In the genomic region with DNA sequence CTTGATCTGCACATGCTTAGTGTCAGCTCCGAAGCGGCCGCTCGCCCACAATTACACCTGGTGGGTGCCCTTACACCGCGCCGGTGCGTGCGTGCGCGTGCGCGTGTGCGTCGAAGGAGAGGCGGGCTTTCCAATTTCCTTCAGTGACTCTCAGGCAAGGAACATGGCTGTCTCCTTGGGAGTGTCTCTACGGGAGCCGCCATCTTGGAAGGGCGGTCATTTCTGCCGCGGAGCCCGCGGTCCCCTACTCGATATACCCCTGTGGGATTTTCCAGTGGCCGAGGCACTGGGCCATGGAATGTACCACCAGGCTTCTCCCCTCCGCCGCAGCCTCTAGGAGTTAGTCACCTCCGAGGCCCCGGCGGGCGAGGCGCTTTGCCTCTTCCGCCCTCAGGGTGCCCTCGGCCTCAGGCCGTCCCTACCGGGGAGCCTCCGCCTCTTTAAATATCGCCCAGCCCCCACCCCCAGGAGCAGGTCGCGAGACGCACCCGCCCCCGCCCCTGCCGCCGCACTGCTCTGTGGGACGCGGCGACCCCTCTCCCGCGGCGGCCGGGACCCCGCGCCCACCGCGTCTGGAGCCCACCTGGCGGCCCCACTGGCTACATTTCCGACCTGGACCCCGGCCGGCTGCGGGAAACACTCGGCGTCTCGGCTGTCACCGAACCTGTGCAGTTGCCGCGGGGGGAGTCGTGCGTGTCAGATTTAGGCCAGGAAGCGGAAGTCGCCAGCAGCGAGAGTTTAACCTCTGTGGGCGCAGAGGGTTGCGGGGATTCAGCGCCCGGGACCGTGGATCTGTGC, we compare ENCODE assay signal across 8 cellular contexts. TPM values are rescaled to one million over a fixed set of nuclear protein-coding genes. Genes with fewer than 3 reads are reported as not detected.
DNase-seq lines count a peak whose midpoint lies in the region; ATAC-seq and TF ChIP-seq lines count a peak whose summit lies in the region.

A gene (minus strand): TSS at position 711 of the 798 bp plus-strand sequence. CDS start 15,741 bp downstream, outside the sequence.

- H4K20me1 ChIP-seq in H9 (ENCODE audit: control insufficient read depth, insufficient read depth, insufficient read length) (no peaks in the 10 kb centered on the region), neural cell (ENCODE audit: insufficient read depth) (no peaks in the 10 kb centered on the region)

- peak; percentile 96 for DNase-seq in ELF-1 (ENCODE audit: low read depth, low spot score)
- peak; percentile 84 for DNase-seq in H9
- peak; percentile 90 for DNase-seq in M059J (ENCODE audit: low read depth)
- DNase-seq in RWPE2 (ENCODE audit: low spot score): peak; percentile 63
- peak; percentile 77 for DNase-seq in activated effector memory CD4-positive, alpha-beta T cell treated with Interleukin-2 at 50 U/mL for 16 hours
- peak; percentile 56 for DNase-seq in fibroblast of the conjunctiva (ENCODE audit: low read depth)
- peak; percentile 74 to 86 for DNase-seq in stimulated activated naive CD8-positive, alpha-beta T cell treated with anti-CD3 and anti-CD28 coated beads, Interleukin-15, amount 100 ng/mL, for 72 hours

- H3K4me3 ChIP-seq in RWPE2 (ENCODE audit: severe bottlenecking): peak within 1 kb of the TSS; percentile 54
- peak within 1 kb of the TSS; percentile 72 for H3K4me3 ChIP-seq in neural cell (ENCODE audit: low read length)

- H3K18ac ChIP-seq in H9 (ENCODE audit: insufficient read length, low read depth, low read length): peak within 1 kb of the TSS; percentile 87

- H3K36me3 Mint-ChIP-seq in H9 (ENCODE audit: insufficient read depth in 1 of 3, low read depth in 3 of 3): peaks cover 0 to 5% (median 5%) of the 10 kb centered on the region in 3 experiments; a peak in 4 of 7 replicates

- no peak within 1 kb of the TSS for H2BK20ac ChIP-seq in H9 (ENCODE audit: low read depth, low read length, poor library complexity, severe bottlenecking)

- peak within 1 kb of the TSS; percentile 82 for H3K14ac ChIP-seq in H9 (ENCODE audit: insufficient read depth, low read length)

- no peaks in the 10 kb centered on the region for H3K79me2 ChIP-seq in H9 (ENCODE audit: insufficient read depth, low read length)
- H3K79me2 ChIP-seq in neural cell (replicated peaks; ENCODE audit: insufficient read depth, low read length): peaks cover 7% of the 10 kb centered on the region

- no peak within 1 kb of the TSS for H3K4ac ChIP-seq in H9 (ENCODE audit: low read depth, low read length)

- H2BK120ac ChIP-seq in H9 (ENCODE audit: low read depth, low read length, poor library complexity, severe bottlenecking): no peak within 1 kb of the TSS

- peak within 1 kb of the TSS; percentile 83 for H3K4me2 ChIP-seq in H9 (ENCODE audit: insufficient read depth, insufficient read length, low read length)
- H3K4me2 ChIP-seq in neural cell (ENCODE audit: low read length): peak within 1 kb of the TSS; percentile 68

- no peak for TF ChIP-seq RAD21 in neural cell (conservative IDR thresholded peaks at IDR 0.05)

- H3K27ac ChIP-seq in H9 (ENCODE audit: insufficient read length, low read depth, low read length) (peak within 1 kb of the TSS; percentile 69), RWPE2 (ENCODE audit: poor library complexity, severe bottlenecking) (peak within 1 kb of the TSS; percentile 86), neural cell (ENCODE audit: low read length) (peak within 1 kb of the TSS; percentile 79)

- no peak for TF ChIP-seq EP300 in neural cell (conservative IDR thresholded peaks at IDR 0.05; ENCODE audit: poor library complexity, severe bottlenecking)

- no peak within 1 kb of the TSS for H3K56ac ChIP-seq in H9 (ENCODE audit: insufficient read length, low read depth, low read length)

- H3K23me2 ChIP-seq in H9 (ENCODE audit: insufficient read length, low read depth, low read length, poor library complexity, severe bottlenecking): peaks cover 8% of the 10 kb centered on the region

- H3K9ac ChIP-seq in H9 (ENCODE audit: extremely low read depth, insufficient read length, low read length) (peak within 1 kb of the TSS; percentile 77), neural cell (ENCODE audit: low read length) (peak within 1 kb of the TSS; percentile 78)

- H2AK5ac ChIP-seq in H9 (ENCODE audit: insufficient read length, low read length): no peak within 1 kb of the TSS

- no peaks in the 10 kb centered on the region for H3F3A ChIP-seq in neural cell (ENCODE audit: insufficient read depth, low read length, poor library complexity, severe bottlenecking)

- H3K23ac ChIP-seq in H9 (ENCODE audit: insufficient read length, low read depth, low read length): no peak within 1 kb of the TSS

- TF ChIP-seq CTCF in H9 (conservative IDR thresholded peaks at IDR 0.05) (no peak), RWPE2 (IDR thresholded peaks at IDR 0.05; ENCODE audit: poor library complexity, severe bottlenecking) (no peak), neural cell (IDR thresholded peaks at IDR 0.05; ENCODE audit: poor library complexity, severe bottlenecking) (no peak)

- H3K9me2 ChIP-seq in neural cell (ENCODE audit: insufficient read depth, low read length): no peaks in the 10 kb centered on the region

- H3K36me3 ChIP-seq in RWPE2 (ENCODE audit: low read depth): no peaks in the 10 kb centered on the region
- no peaks in the 10 kb centered on the region for H3K36me3 ChIP-seq in neural cell (ENCODE audit: insufficient read depth, low read length)

- no peak within 1 kb of the TSS for H3T11ph ChIP-seq in H9 (ENCODE audit: low read length)

- peak within 1 kb of the TSS; percentile 78 to 97 (median 81); a peak in 6 of 7 replicates for H3K27ac Mint-ChIP-seq in H9
- H3K27ac Mint-ChIP-seq in stimulated activated naive CD8-positive, alpha-beta T cell treated with anti-CD3 and anti-CD28 coated beads, Interleukin-15, amount 100 ng/mL, for 72 hours: peak within 1 kb of the TSS; percentile 95 to 97

- no peak within 1 kb of the TSS for H4K8ac ChIP-seq in H9 (replicated peaks; ENCODE audit: insufficient read length, low read depth, low read length)

- H2BK12ac ChIP-seq in H9 (ENCODE audit: insufficient read length, low read depth, low read length): no peak within 1 kb of the TSS

- no peaks in the 10 kb centered on the region for H3K27me3 ChIP-seq in H9 (ENCODE audit: insufficient read depth, low read length)
- no peaks in the 10 kb centered on the region for H3K27me3 ChIP-seq in RWPE2 (ENCODE audit: insufficient read depth, poor library complexity, severe bottlenecking)
- no peaks in the 10 kb centered on the region for H3K27me3 ChIP-seq in neural cell (ENCODE audit: insufficient read depth, low read depth, low read length)

- H3K4me1 ChIP-seq in H9 (ENCODE audit: insufficient read depth, low read length): no peaks in the 10 kb centered on the region
- no peaks in the 10 kb centered on the region for H3K4me1 ChIP-seq in RWPE2 (ENCODE audit: insufficient read depth, poor library complexity, severe bottlenecking)

- WGBS in H9 (ENCODE audit: extremely low coverage, insufficient read length, low lambda C conversion rate): no CpG with 5 or more reads among the region's 77 CpGs

- H4K91ac ChIP-seq in H9 (ENCODE audit: insufficient read length, low read depth, low read length): no peak within 1 kb of the TSS

- no peaks in the 10 kb centered on the region; the same call in 1 of the 2 replicates for H3K27me3 Mint-ChIP-seq in H9 (ENCODE audit: low read depth)
- H3K27me3 Mint-ChIP-seq in stimulated activated naive CD8-positive, alpha-beta T cell treated with anti-CD3 and anti-CD28 coated beads, Interleukin-15, amount 100 ng/mL, for 72 hours: no peaks in the 10 kb centered on the region

- H2AFZ ChIP-seq in H9 (ENCODE audit: low read length) (no peak within 1 kb of the TSS), neural cell (ENCODE audit: low read depth, low read length) (no peak within 1 kb of the TSS)

- H2BK5ac ChIP-seq in H9 (ENCODE audit: insufficient read length, low read length): no peak within 1 kb of the TSS

- H3K4me1 Mint-ChIP-seq in H9: peaks cover 10 to 13% of the 10 kb centered on the region in 2 experiments
- H3K4me1 Mint-ChIP-seq in stimulated activated naive CD8-positive, alpha-beta T cell treated with anti-CD3 and anti-CD28 coated beads, Interleukin-15, amount 100 ng/mL, for 72 hours: peaks cover 39% of the 10 kb centered on the region

- peaks cover 21% of the 10 kb centered on the region for H3K9me3 ChIP-seq in H9 (ENCODE audit: control insufficient read depth, low read depth, low read length)
- no peaks in the 10 kb centered on the region for H3K9me3 ChIP-seq in RWPE2 (ENCODE audit: severe bottlenecking)
- no peaks in the 10 kb centered on the region for H3K9me3 ChIP-seq in neural cell (ENCODE audit: low read length)

- ATAC-seq in RWPE2 (ENCODE audit: low read depth): peak; percentile 94
- peak; percentile 93 for ATAC-seq in stimulated activated naive CD8-positive, alpha-beta T cell treated with anti-CD3 and anti-CD28 coated beads, Interleukin-15, amount 100 ng/mL, for 72 hours

- H3K4me3 Mint-ChIP-seq in H9: peak within 1 kb of the TSS; percentile 70 to 88
- peak within 1 kb of the TSS; percentile 82 to 97 for H3K4me3 Mint-ChIP-seq in stimulated activated naive CD8-positive, alpha-beta T cell treated with anti-CD3 and anti-CD28 coated beads, Interleukin-15, amount 100 ng/mL, for 72 hours

- H3K9me3 Mint-ChIP-seq in H9: peaks cover 59 to 71% of the 10 kb centered on the region in 2 experiments
- H3K9me3 Mint-ChIP-seq in stimulated activated naive CD8-positive, alpha-beta T cell treated with anti-CD3 and anti-CD28 coated beads, Interleukin-15, amount 100 ng/mL, for 72 hours: no peaks in the 10 kb centered on the region

- H2BK15ac ChIP-seq in H9 (ENCODE audit: low read depth, low read length): no peak within 1 kb of the TSS

- H4K5ac ChIP-seq in H9 (ENCODE audit: insufficient read length, low read depth, low read length): no peak within 1 kb of the TSS

- no peaks in the 10 kb centered on the region for H3K79me1 ChIP-seq in H9 (ENCODE audit: insufficient read depth, low read depth, low read length, poor library complexity, severe bottlenecking)

TF ChIP-seq in neural cell, 6 proteins besides CTCF, POLR2A, EP300 and RAD21 (continues in another document):
- TF ChIP-seq SMC3 (conservative IDR thresholded peaks at IDR 0.05; ENCODE audit: poor library complexity) (peak; percentile 40), MXI1 (conservative IDR thresholded peaks at IDR 0.05; ENCODE audit: poor library complexity, severe bottlenecking) (peak; percentile 95)

RNA-seq across cellular contexts. Expression of the gene that starts here (rescaled TPM):
- total RNA-seq in H9 (2021): 2.5 and 3.1 TPM in 2 replicates
- total RNA-seq in M059J (2014; rRNA removed; shearing (Covaris generic)): 8.2 and 11.7 TPM in 2 replicates
- 7.9 and 9.1 TPM in 2 replicates for polyA plus RNA-seq in neural cell
- polyA minus RNA-seq in neural cell: 12.9 and 14.2 TPM in 2 replicates

Comparison
In these comparisons a context has a peak if more than half of its experiments do, and no peak if none do; other contexts are left out.
1. Peak in every context shown above with its lines: DNase-seq, ATAC-seq, H3K4me3 ChIP-seq and H3K27ac ChIP-seq.